ENCODE assay signal across 9 cellular contexts in the genomic region with DNA sequence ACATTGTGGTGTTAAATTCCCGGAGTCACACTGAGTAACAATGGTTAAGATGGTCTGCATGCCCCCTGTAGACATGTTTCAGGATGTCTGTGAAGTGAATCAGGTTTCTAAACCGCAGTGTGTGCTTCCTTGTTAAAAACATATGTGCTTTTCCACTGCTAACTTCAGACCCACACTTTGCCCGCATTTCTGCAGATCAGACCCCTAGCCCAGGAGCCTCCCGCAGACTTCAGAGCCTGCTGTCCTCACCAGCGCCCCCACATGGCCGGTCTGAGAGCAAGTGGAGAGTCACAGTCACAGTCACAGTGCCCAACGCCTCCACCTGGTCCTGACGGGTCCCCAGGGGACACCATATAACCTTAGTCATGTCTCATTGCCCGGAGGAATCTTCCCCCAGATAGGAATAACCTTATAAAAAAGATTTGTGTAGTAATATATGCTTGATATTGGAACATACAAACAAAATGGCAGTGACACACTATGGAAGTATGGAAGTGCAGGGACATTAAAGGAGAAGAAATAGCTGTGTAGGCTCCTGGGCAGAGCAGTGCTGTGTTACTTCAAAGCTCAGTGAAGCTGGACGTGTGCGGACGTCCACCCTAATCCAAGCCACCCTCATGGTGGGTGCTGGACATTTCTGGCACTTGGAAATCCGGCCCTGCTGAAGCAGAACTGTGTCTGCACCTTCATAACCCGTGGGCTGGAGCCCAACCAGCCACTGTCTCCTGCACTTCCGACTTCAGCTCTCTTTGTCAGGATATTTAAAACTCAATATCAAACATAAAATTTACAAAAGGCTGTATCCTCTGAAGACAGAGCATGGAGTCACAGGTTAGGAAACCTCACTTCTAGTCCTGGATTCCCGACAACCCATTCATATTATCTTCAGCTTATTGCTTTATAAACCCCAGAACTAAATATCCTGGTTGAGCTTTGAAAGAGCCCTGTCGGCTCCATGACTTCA. TPM values are rescaled to one million over a fixed set of nuclear protein-coding genes. Genes with fewer than 3 reads are reported as not detected.
A peak's percentile ranks its signal among the peaks of the same experiment; 100 is the strongest.
DNase-seq lines count a peak whose midpoint lies in the region; ATAC-seq and TF ChIP-seq lines count a peak whose summit lies in the region.
"Had no signal": no experiment of that assay in that cellular context is flagged by ENCODE, and none has a peak within 500 bp of the region (broad histone marks: within the 10 kb centered on the region; RNA-seq: fewer than 3 reads in every experiment).

No MANE protein-coding gene starts in this region.

- TF ChIP-seq RAD21 in SK-N-SH (IDR thresholded peaks at IDR 0.05; ENCODE audit: low read length): no peak

- H3F3A ChIP-seq in SK-N-SH (replicated peaks; ENCODE audit: insufficient read depth): peaks cover 23% of the 10 kb centered on the region

- no peak for TF ChIP-seq EP300 in SK-N-SH (IDR thresholded peaks at IDR 0.05; ENCODE audit: borderline replicate concordance in 1 of 2, low read depth in 1 of 2, low read length in 1 of 2)

- H3K4me3 ChIP-seq in SK-N-SH (ENCODE audit: low read depth in 2 of 2, low read length in 1 of 2) (no peak overlapping the region; a peak in 1 of 4 replicates), skeletal muscle satellite cell (ENCODE audit: low read length) (no peak overlapping the region)

- no peaks in the 10 kb centered on the region for H3K27me3 ChIP-seq in SK-N-SH (ENCODE audit: insufficient read depth)
- H3K27me3 ChIP-seq in skeletal muscle satellite cell (ENCODE audit: control insufficient read depth, insufficient read depth, low read length): no peaks in the 10 kb centered on the region

- H4K20me1 ChIP-seq in SK-N-SH (ENCODE audit: insufficient read depth): no peaks in the 10 kb centered on the region

- H3K36me3 ChIP-seq in SK-N-SH (replicated peaks in 1 of 2; ENCODE audit: control insufficient read depth in 1 of 2, insufficient read depth in 2 of 2, low read length in 1 of 2): no peaks in the 10 kb centered on the region
- no peaks in the 10 kb centered on the region for H3K36me3 ChIP-seq in skeletal muscle satellite cell (ENCODE audit: insufficient read depth, low read length)

- POLR2A ChIA-PET in SK-N-SH (lab: Yijun Ruan, JAX): no interaction called here

- no peak for TF ChIP-seq POLR2A in erythroblast (IDR thresholded peaks at IDR 0.05; ENCODE audit: low read length)

- H3K9me2 ChIP-seq in SK-N-SH: no peaks in the 10 kb centered on the region

- WGBS in SK-N-SH (ENCODE audit: low lambda C conversion rate): 87% methylated on average over 13 of the region's 17 CpGs

- H3K9ac ChIP-seq in SK-N-SH: no peak overlapping the region
- H3K9ac ChIP-seq in skeletal muscle satellite cell (ENCODE audit: low read depth, low read length): peak overlapping the region; percentile 75

- H2AFZ ChIP-seq in SK-N-SH (ENCODE audit: low read depth): no peak overlapping the region

- ATAC-seq in SK-N-SH treated with all-trans-retinoic acid at 6 μM for 48 hours: no peak

- no peak for DNase-seq in SK-N-SH
- DNase-seq in RPMI8226: peak; percentile 16
- DNase-seq in erythroblast (lab: John Stamatoyannopoulos, UW): peak; percentile 51 to 67
- no peak for DNase-seq in ACHN
- no peak for DNase-seq in SW 1271 (lab: John Stamatoyannopoulos, UW)
- DNase-seq in NOMO-1 treated with DMSO at 0.1 percent for 48 hours (lab: John Stamatoyannopoulos, UW; ENCODE audit: unreplicated experiment): no peak
- DNase-seq: COR-L47 had no signal

- peak overlapping the region; percentile 96 to 98 for H3K27ac ChIP-seq in SK-N-SH (ENCODE audit: low read depth in 2 of 2, low read length in 1 of 2)

- H3K9me3 ChIP-seq in SK-N-SH: no peaks in the 10 kb centered on the region
- H3K9me3 ChIP-seq in skeletal muscle satellite cell (replicated peaks; ENCODE audit: low read length): no peaks in the 10 kb centered on the region

- peak; percentile 59 for TF ChIP-seq CTCF in SK-N-SH (IDR thresholded peaks at IDR 0.05)

- in situ Hi-C loops in ACHN (cut with HindIII; ENCODE audit: low pct_ligation_motif_present, low pct_unique_long_range_greater_than_20kb, low sequenced_read_pairs): no loop called here

- H3K4me1 ChIP-seq in SK-N-SH (ENCODE audit: control insufficient read depth in 1 of 2, insufficient read depth in 2 of 2, low read depth in 1 of 2, low read length in 1 of 2) (peaks cover 22 to 33% of the 10 kb centered on the region in 2 experiments), skeletal muscle satellite cell (ENCODE audit: control insufficient read depth, insufficient read depth, low read length) (peaks cover 52% of the 10 kb centered on the region)

- H3K4me2 ChIP-seq in SK-N-SH (no peak overlapping the region), skeletal muscle satellite cell (ENCODE audit: low read length) (no peak overlapping the region)

- H3K79me2 ChIP-seq in SK-N-SH (ENCODE audit: insufficient read depth): no peaks in the 10 kb centered on the region

- CTCF ChIA-PET in SK-N-SH (lab: Yijun Ruan, JAX): interaction anchor here (0.6 to 3.5 kb wide), 9 partner anchors 8 to 325 kb away, joined by 3 to 46 read pairs (median 7); a partner anchor contains a TSS

TF ChIP-seq in SK-N-SH, 30 proteins besides CTCF, POLR2A, EP300 and RAD21 (continues in another document):
- TF ChIP-seq MEF2A (IDR thresholded peaks at IDR 0.05; ENCODE audit: borderline replicate concordance, low read depth) (no peak), CHD2 (IDR thresholded peaks at IDR 0.05; ENCODE audit: low read length, partially characterized antibody) (no peak), RXRA (IDR thresholded peaks at IDR 0.05; ENCODE audit: borderline replicate concordance, low read depth) (no peak), FOSL2 (IDR thresholded peaks at IDR 0.05; ENCODE audit: borderline replicate concordance, low read depth) (no peak), TAF1 (IDR thresholded peaks at IDR 0.05; ENCODE audit: borderline replicate concordance, low read depth, low read length) (no peak), MXI1 (IDR thresholded peaks at IDR 0.05; ENCODE audit: low read depth, low read length) (no peak), FOXJ3 (CRISPR knock-in tag; IDR thresholded peaks at IDR 0.05) (no peak), YY1 (IDR thresholded peaks at IDR 0.05; ENCODE audit: low read depth) (no peak), NRF1 (IDR thresholded peaks at IDR 0.05; ENCODE audit: low read depth, low read length) (no peak), TEAD4 (IDR thresholded peaks at IDR 0.05; ENCODE audit: borderline replicate concordance, insufficient read depth) (no peak)
- TF ChIP-seq, protein P1, sequence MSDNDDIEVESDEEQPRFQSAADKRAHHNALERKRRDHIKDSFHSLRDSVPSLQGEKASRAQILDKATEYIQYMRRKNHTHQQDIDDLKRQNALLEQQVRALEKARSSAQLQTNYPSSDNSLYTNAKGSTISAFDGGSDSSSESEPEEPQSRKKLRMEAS (IDR thresholded peaks at IDR 0.05; ENCODE audit: low read depth): no peak

TF ChIP-seq in SK-N-SH treated with all-trans-retinoic acid at 6 μM for 48 hours, 23 proteins besides CTCF, POLR2A, EP300 and RAD21:
- TF ChIP-seq ZNF8 (CRISPR knock-in tag; IDR thresholded peaks at IDR 0.05) (no peak), ZC3H10 (CRISPR knock-in tag; IDR thresholded peaks at IDR 0.05) (no peak), BACH2 (CRISPR knock-in tag; IDR thresholded peaks at IDR 0.05; ENCODE audit: borderline replicate concordance) (no peak), TOX (CRISPR knock-in tag; IDR thresholded peaks at IDR 0.05; ENCODE audit: borderline replicate concordance) (no peak), RARB (CRISPR knock-in tag; IDR thresholded peaks at IDR 0.05) (no peak), OSR1 (CRISPR knock-in tag; IDR thresholded peaks at IDR 0.05) (no peak), ARNTL (CRISPR knock-in tag; IDR thresholded peaks at IDR 0.05; ENCODE audit: borderline replicate concordance, low read depth) (no peak), ZFP30 (CRISPR knock-in tag; IDR thresholded peaks at IDR 0.05) (no peak), SNAI2 (CRISPR knock-in tag; IDR thresholded peaks at IDR 0.05) (no peak)
- TF ChIP-seq, protein P2, sequence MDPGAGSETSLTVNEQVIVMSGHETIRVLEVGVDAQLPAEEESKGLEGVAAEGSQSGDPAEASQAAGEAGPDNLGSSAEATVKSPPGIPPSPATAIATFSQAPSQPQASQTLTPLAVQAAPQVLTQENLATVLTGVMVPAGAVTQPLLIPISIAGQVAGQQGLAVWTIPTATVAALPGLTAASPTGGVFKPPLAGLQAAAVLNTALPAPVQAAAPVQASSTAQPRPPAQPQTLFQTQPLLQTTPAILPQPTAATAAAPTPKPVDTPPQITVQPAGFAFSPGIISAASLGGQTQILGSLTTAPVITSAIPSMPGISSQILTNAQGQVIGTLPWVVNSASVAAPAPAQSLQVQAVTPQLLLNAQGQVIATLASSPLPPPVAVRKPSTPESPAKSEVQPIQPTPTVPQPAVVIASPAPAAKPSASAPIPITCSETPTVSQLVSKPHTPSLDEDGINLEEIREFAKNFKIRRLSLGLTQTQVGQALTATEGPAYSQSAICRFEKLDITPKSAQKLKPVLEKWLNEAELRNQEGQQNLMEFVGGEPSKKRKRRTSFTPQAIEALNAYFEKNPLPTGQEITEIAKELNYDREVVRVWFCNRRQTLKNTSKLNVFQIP (CRISPR knock-in tag; IDR thresholded peaks at IDR 0.05; ENCODE audit: borderline replicate concordance, low read depth): no peak
TF ChIP-seq in SK-N-SH treated with all-trans-retinoic acid at 6 μM for 48 hours: peak in this region for 0.

RNA-seq across cellular contexts. Expression of a gene that starts 29.0 kb away (rescaled TPM):
- polyA plus RNA-seq in SK-N-SH (2012; rRNA removed): 0.47 and 0.49 TPM in 2 replicates
- 0.33 and 0.46 TPM in 2 replicates for polyA plus RNA-seq in SK-N-SH (2012; cell fraction: cytosol; rRNA removed)
- 0.58 and 0.73 TPM in 2 replicates for polyA plus RNA-seq in SK-N-SH (2012; cell fraction: nucleus; rRNA removed)
- total RNA-seq in skeletal muscle satellite cell (2012; rRNA removed): 0.66 and 1.8 TPM in 2 replicates

RNA-seq across cellular contexts. Expression of a gene that starts 40.3 kb away (rescaled TPM):
- polyA plus RNA-seq in SK-N-SH (2012; rRNA removed): 20.2 and 22.1 TPM in 2 replicates
- polyA plus RNA-seq in SK-N-SH (2012; cell fraction: cytosol; rRNA removed): 10.5 and 13.0 TPM in 2 replicates
- 23.3 and 31.4 TPM in 2 replicates for polyA plus RNA-seq in SK-N-SH (2012; cell fraction: nucleus; rRNA removed)
- total RNA-seq in skeletal muscle satellite cell (2012; rRNA removed): 28.4 and 31.9 TPM in 2 replicates

RNA-seq across cellular contexts. Expression of a gene that starts 43.3 kb away (rescaled TPM):
- polyA plus RNA-seq in SK-N-SH (2012; rRNA removed): 114 and 126 TPM in 2 replicates
- 145 and 188 TPM in 2 replicates for polyA plus RNA-seq in SK-N-SH (2012; cell fraction: cytosol; rRNA removed)
- polyA plus RNA-seq in SK-N-SH (2012; cell fraction: nucleus; rRNA removed): 58.2 and 67.8 TPM in 2 replicates
- total RNA-seq in skeletal muscle satellite cell (2012; rRNA removed): 458 and 496 TPM in 2 replicates

RNA-seq across cellular contexts. Expression of a gene that starts 55.7 kb away (rescaled TPM):
- 0.38 and 0.47 TPM in 2 replicates for polyA plus RNA-seq in SK-N-SH (2012; rRNA removed)
- 0.52 and 0.86 TPM in 2 replicates for polyA plus RNA-seq in SK-N-SH (2012; cell fraction: cytosol; rRNA removed)
- polyA plus RNA-seq in SK-N-SH (2012; cell fraction: nucleus; rRNA removed): 0.29 and 0.95 TPM in 2 replicates
- 0.51 and 0.66 TPM in 2 replicates for total RNA-seq in skeletal muscle satellite cell (2012; rRNA removed)

Comparison
In these comparisons a context has a peak if more than half of its experiments do, and no peak if none do; other contexts are left out.
1. DNase-seq: peak in RPMI8226 (single experiment) and erythroblast (2 of 2); none in SK-N-SH (single experiment), ACHN (single experiment), SW 1271 (0 of 2) and NOMO-1 treated with DMSO at 0.1 percent for 48 hours (single experiment).